In the genomic region with DNA sequence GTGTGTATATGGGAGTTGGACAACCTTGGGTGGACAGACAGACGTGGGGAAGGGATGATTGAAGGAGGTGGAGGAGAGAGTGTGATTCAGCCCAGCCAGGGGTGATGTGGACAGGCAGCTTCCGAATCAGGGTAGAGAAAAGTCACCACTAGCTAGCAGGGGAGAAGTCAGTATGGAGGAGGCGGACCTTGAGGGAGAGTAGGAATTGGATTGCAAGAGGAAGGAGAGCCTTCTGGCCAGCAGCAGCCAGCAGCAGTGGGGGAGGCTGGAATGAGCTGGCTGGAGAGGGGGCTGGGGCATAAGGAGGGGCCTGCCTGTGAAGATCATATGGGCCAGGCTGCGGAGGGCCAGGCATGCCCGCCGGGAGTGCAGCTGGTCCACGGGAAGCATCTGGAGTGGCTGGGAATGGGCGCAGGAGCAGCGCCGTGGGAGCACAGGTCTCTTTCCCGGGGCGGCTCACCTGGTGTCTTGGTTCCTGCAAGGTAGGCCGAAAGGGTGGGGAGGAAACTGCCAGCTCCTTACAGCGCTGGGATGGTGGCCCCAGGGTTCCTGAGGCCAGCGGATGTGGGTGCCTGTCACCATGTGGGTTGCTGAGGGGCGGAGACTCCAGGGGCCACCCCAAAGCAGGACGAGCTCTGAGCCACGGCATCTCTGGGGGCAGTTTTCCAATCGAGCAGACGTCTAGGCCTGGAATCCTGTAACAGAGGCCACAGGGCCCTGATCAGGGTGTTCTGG, we compare ENCODE assay signal across 8 cellular contexts.
DNase-seq lines count a peak whose midpoint lies in the region; ATAC-seq and TF ChIP-seq lines count a peak whose summit lies in the region.

No MANE protein-coding gene starts in this region.

- CTCF ChIA-PET in Caco-2 (lab: Charles Lee) = no interaction called here

- H3K4me1 Mint-ChIP-seq in Caco-2 (ENCODE audit: low read depth, unreplicated experiment) = peaks cover 14% of the 10 kb centered on the region
- peaks cover 52 to 73% of the 10 kb centered on the region in 2 donors for H3K4me1 Mint-ChIP-seq in natural killer cell

- ATAC-seq in natural killer cell = peak; percentile 57 to 67 (median 65)

- no peaks in the 10 kb centered on the region for H3K27me3 Mint-ChIP-seq in Caco-2 (ENCODE audit: insufficient read depth, unreplicated experiment)
- no peaks in the 10 kb centered on the region for H3K27me3 Mint-ChIP-seq in natural killer cell (ENCODE audit: low read depth in 2 of 2)

- H3K4me1 ChIP-seq in Caco-2 = peaks cover 22% of the 10 kb centered on the region; the same call in 1 of the 2 replicates
- H3K4me1 ChIP-seq in tibial artery = peaks cover 5 to 84% (median 81%) of the 10 kb centered on the region in 4 donors

- no peak for DNase-seq in Caco-2
- peak; percentile 40 for DNase-seq in cerebellar cortex (ENCODE audit: low spot score)
- peak; percentile 67 for DNase-seq in natural killer cell
- peak in 1 of 2 donors; percentile 73 for DNase-seq in tibial artery
- no peak for DNase-seq in MV-4-11 (lab: John Stamatoyannopoulos, UW)
- DNase-seq in Ammon's horn (ENCODE audit: low spot score) = no peak
- no peak for DNase-seq in NCI-H1436 treated with DMSO at 0.1 percent for 48 hours (lab: John Stamatoyannopoulos, UW)

- H3K27ac Mint-ChIP-seq in Caco-2 (ENCODE audit: unreplicated experiment) (peak overlapping the region; percentile 7), natural killer cell (peak overlapping the region; percentile 80 to 82)

- H3K4me3 ChIP-seq in Caco-2 (ENCODE audit: low read depth, low read length) (no peak overlapping the region), tibial artery (peak overlapping the region; percentile 63 to 93)

- H3K36me3 Mint-ChIP-seq in Caco-2 (ENCODE audit: insufficient read depth, unreplicated experiment) = peaks cover 24% of the 10 kb centered on the region
- H3K36me3 Mint-ChIP-seq in natural killer cell = no peaks in the 10 kb centered on the region

- H3K36me3 ChIP-seq in Caco-2 (ENCODE audit: control insufficient read depth, insufficient read depth, low read length) (no peaks in the 10 kb centered on the region), tibial artery (no peaks in the 10 kb centered on the region)

- peak overlapping the region; percentile 28 for H3K27ac ChIP-seq in VCaP
- H3K27ac ChIP-seq in tibial artery = peak overlapping the region; percentile 88 to 97

- H3K4me3 Mint-ChIP-seq in Caco-2 (ENCODE audit: unreplicated experiment) (no peak overlapping the region), natural killer cell (peak overlapping the region; percentile 97)

- intact Hi-C loops in Caco-2 (cut with micrococcal nuclease; ENCODE audit: unreplicated experiment) (no loop called here), natural killer cell (cut with micrococcal nuclease) (no loop called here), tibial artery (cut with DNase I; ENCODE audit: low total_unique reads) (no loop called here)

- no peak for TF ChIP-seq CTCF in Caco-2 (IDR thresholded peaks at IDR 0.05; ENCODE audit: insufficient read depth in 1 of 2, low read depth in 1 of 2, low read length in 1 of 2, severe bottlenecking in 1 of 2, unreplicated experiment in 1 of 2)
- no peak for TF ChIP-seq CTCF in VCaP (conservative IDR thresholded peaks at IDR 0.05)
- TF ChIP-seq CTCF in natural killer cell (IDR thresholded peaks at IDR 0.05) = no peak
- no peak for TF ChIP-seq CTCF in tibial artery (IDR thresholded peaks at IDR 0.05)

- no peaks in the 10 kb centered on the region for H3K27me3 ChIP-seq in Caco-2 (replicated peaks; ENCODE audit: control insufficient read depth, insufficient read depth, low read length)
- no peaks in the 10 kb centered on the region for H3K27me3 ChIP-seq in tibial artery

- H3K9me3 ChIP-seq in Caco-2 (no peaks in the 10 kb centered on the region), tibial artery (no peaks in the 10 kb centered on the region)

- H3K9me3 Mint-ChIP-seq in Caco-2 (ENCODE audit: unreplicated experiment) = no peaks in the 10 kb centered on the region
- no peaks in the 10 kb centered on the region for H3K9me3 Mint-ChIP-seq in natural killer cell

- POLR2A ChIA-PET in Caco-2 (lab: Charles Lee) = no interaction called here

- BruUV-seq in Caco-2 (replicated peaks; lab: Mats Ljungman, UMichigan) = no TSS peak

Comparison
In these comparisons a context has a peak if more than half of its experiments do, and no peak if none do; other contexts are left out.
1. DNase-seq: peak in cerebellar cortex (single experiment) and natural killer cell (single experiment); none in Caco-2 (0 of 2), MV-4-11 (single experiment), Ammon's horn (single experiment) and NCI-H1436 treated with DMSO at 0.1 percent for 48 hours (single experiment).